10 cellular contexts compared by ENCODE assay signal in the genomic region with DNA sequence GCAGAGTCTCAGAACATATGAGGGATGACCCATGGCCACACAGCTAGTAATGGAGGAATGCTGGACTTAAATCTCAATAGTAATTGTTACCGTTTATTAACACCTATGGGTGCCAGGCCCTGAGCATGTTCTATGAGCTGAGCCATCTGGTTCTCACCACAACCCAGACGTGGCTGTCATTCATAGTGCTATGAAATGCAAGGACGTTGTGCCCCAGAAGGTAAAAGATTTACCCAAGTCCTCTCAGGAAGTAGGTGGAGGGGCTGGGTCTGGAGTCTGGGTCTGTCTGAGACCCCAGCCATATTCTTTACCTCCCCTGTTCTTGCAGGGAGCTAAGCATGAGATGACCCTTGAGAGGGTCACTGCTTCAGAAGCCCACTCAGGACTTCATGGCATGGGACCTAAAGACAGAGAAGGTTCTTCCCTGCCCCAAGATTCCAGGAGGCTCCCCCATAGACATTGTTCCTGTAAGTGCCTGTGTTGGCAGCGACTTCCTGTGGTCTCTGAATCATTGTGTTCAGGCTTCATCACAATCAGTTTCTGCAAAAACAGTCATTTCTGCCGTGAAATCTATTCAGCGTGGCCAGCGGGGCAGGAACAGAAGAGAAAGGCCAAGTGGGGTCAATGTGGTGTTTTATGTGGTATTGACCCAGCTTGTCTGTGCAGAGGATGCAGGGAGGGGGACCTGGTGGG.
DNase-seq lines count a peak whose midpoint lies in the region; ATAC-seq, FAIRE-seq and TF ChIP-seq lines count a peak whose summit lies in the region.
"Had no signal": no experiment of that assay in that cellular context is flagged by ENCODE, and none has a peak within 500 bp of the region (broad histone marks: within the 10 kb centered on the region; RNA-seq: fewer than 3 reads in every experiment).

No MANE protein-coding gene starts in this region.

- no peaks in the 10 kb centered on the region for H3K36me3 Mint-ChIP-seq in T-helper 2 cell treated with Interferon-gamma antibody and Interleukin-4, amounts not matched to agents 5 μg/mL and 100 μg/mL, for 36 hours (ENCODE audit: low read depth)

- H3K4me3 Mint-ChIP-seq in T-helper 2 cell treated with Interferon-gamma antibody and Interleukin-4, amounts not matched to agents 5 μg/mL and 100 μg/mL, for 36 hours, result peak overlapping the region; percentile 27

- 54 to 59% (median 55%) methylated on average over 7 of the region's 7 CpGs for WGBS in small intestine, 3 donors

- H3K36me3 ChIP-seq in small intestine (ENCODE audit: control insufficient read depth in 2 of 2, insufficient read depth in 2 of 2, low read length in 2 of 2), result no peaks in the 10 kb centered on the region

- FAIRE-seq in GM19239 (lab: Jason Lieb, UNC) (peak; percentile 73), small intestine (lab: Jason Lieb, UNC) (no peak)

- peaks cover under 1% of the 10 kb centered on the region for H3K27me3 Mint-ChIP-seq in T-helper 2 cell treated with Interferon-gamma antibody and Interleukin-4, amounts not matched to agents 5 μg/mL and 100 μg/mL, for 36 hours (ENCODE audit: low read depth)

- no peaks in the 10 kb centered on the region for H3K9me3 ChIP-seq in small intestine (ENCODE audit: control insufficient read depth, low read depth)

- peaks cover 0 to 2% of the 10 kb centered on the region in 2 donors for H3K27me3 ChIP-seq in small intestine (ENCODE audit: control insufficient read depth in 2 of 2, insufficient read depth in 2 of 2, low read length in 2 of 2)

- no peak for TF ChIP-seq CTCF in foreskin fibroblast (IDR thresholded peaks at IDR 0.05; ENCODE audit: low read depth, low read length)

- H3K4me1 ChIP-seq in small intestine (ENCODE audit: control insufficient read depth in 2 of 2, insufficient read depth in 1 of 2, low read depth in 1 of 2, low read length in 1 of 2), result no peaks in the 10 kb centered on the region

- ATAC-seq in GM18873 (IDR thresholded peaks at IDR 0.05; ENCODE audit: low FRiP score, unreplicated experiment) (no peak), GM18520 (IDR thresholded peaks at IDR 0.05; ENCODE audit: unreplicated experiment) (no peak)

- no peaks in the 10 kb centered on the region for H3K9me3 Mint-ChIP-seq in T-helper 2 cell treated with Interferon-gamma antibody and Interleukin-4, amounts not matched to agents 5 μg/mL and 100 μg/mL, for 36 hours

- H3K4me1 Mint-ChIP-seq in T-helper 2 cell treated with Interferon-gamma antibody and Interleukin-4, amounts not matched to agents 5 μg/mL and 100 μg/mL, for 36 hours (ENCODE audit: low read depth), result peaks cover 37% of the 10 kb centered on the region

- H3K4me3 ChIP-seq in foreskin fibroblast (ENCODE audit: low read depth in 1 of 2, low read length in 2 of 2) (no peak overlapping the region), small intestine (ENCODE audit: low read depth in 1 of 2, low read length in 2 of 2) (no peak overlapping the region)

- peak overlapping the region; percentile 22 for H3K27ac Mint-ChIP-seq in T-helper 2 cell treated with Interferon-gamma antibody and Interleukin-4, amounts not matched to agents 5 μg/mL and 100 μg/mL, for 36 hours

- H3K27ac ChIP-seq in small intestine (ENCODE audit: low read depth in 1 of 2, low read length in 1 of 2), result no peak overlapping the region

- peak; percentile 82 for DNase-seq in AG20443 (ENCODE audit: low spot score)
- peak; percentile 29 for DNase-seq in GM19239 (ENCODE audit: insufficient read length, low spot score)
- peak; percentile 79 for DNase-seq in T-helper 2 cell treated with Interferon-gamma antibody and Interleukin-4, amounts not matched to agents 5 μg/mL and 100 μg/mL, for 36 hours (ENCODE audit: low spot score)
- peak; percentile 84 to 89 for DNase-seq in foreskin fibroblast
- DNase-seq in mucosa of gallbladder (ENCODE audit: low spot score), result no peak
- DNase-seq in small intestine, result no peak
- DNase-seq: central memory CD4-positive, alpha-beta T cell; NCI-H1092 treated with DMSO at 0.1 percent for 48 hours had no signal

Comparison
In these comparisons a context has a peak if more than half of its experiments do, and no peak if none do; other contexts are left out.
1. DNase-seq: peak in AG20443 (single experiment), GM19239 (single experiment), T-helper 2 cell treated with Interferon-gamma antibody and Interleukin-4, amounts not matched to agents 5 μg/mL and 100 μg/mL, for 36 hours (single experiment) and foreskin fibroblast (2 of 2); none in mucosa of gallbladder (single experiment) and small intestine (single experiment).